ENCODE assay signal across 24 cellular contexts in the genomic region with DNA sequence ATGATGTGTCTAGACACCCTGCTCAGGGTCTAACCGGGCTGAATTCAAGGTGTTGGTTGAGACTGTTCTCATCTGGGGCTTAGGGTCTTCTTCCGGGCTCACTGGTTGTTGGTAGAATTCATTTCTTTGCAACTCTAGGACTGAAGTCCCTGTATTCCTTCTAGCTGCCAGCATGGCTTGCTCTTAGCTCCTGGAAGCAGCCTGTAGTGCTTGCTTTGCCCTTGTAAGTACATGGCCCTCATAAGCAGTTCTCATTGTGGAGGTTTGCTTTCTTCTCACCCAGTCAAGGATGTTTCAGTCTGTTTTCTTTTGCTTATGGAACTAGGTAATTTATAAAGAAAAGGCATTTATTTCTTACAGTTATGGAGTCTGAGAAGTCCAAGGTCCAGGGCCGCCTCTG.
"Had no signal": no experiment of that assay in that cellular context is flagged by ENCODE, and none has a peak within 500 bp of the region (broad histone marks: within the 10 kb centered on the region; RNA-seq: fewer than 3 reads in every experiment).

No MANE protein-coding gene starts in this region.

- H3K27ac ChIP-seq: gastrocnemius medialis, prostate gland, right atrium auricular region, testis, tibial nerve had no signal

- DNase-seq: caudate nucleus; cerebellar nuclear complex; cortex of kidney; effector memory CD8-positive, alpha-beta T cell; erythroblast; gastrocnemius medialis; head of caudate nucleus; kidney; mesendoderm; midbrain; naive thymus-derived CD4-positive, alpha-beta T cell; nucleus accumbens; stimulated activated CD4-positive, alpha-beta T cell treated with anti-CD3 and anti-CD28 coated beads, Interleukin-2, amount 100 ng/mL, for 24 hours; stimulated activated CD4-positive, alpha-beta T cell treated with anti-CD3 and anti-CD28 coated beads, Interleukin-4, amount 100 ng/mL, for 24 hours; stimulated activated naive CD8-positive, alpha-beta T cell treated with anti-CD3 and anti-CD28 coated beads, Interleukin-15, Interleukin-2, amounts not matched to agents 100 U/mL and 50 U/mL, for 24 hours; substantia nigra; testis had no signal

- H3K4me1 ChIP-seq: testis had no signal

- H3K27me3 ChIP-seq: gastrocnemius medialis, right atrium auricular region, testis, tibial nerve had no signal

- ATAC-seq: effector memory CD8-positive, alpha-beta T cell; gastrocnemius medialis; left lobe of liver; naive thymus-derived CD4-positive, alpha-beta T cell; sciatic nerve; stimulated activated memory B cell treated with anti-CD40 and anti-IgM and Interleukin-4, amounts not matched to agents 10 μg/mL and 1 μg/mL and 100 μg/mL, for 72 hours; stimulated activated naive CD8-positive, alpha-beta T cell treated with anti-CD3 and anti-CD28 coated beads, Interleukin-15, Interleukin-2, amounts not matched to agents 100 U/mL and 50 U/mL, for 24 hours had no signal

- H3K36me3 ChIP-seq: gastrocnemius medialis, prostate gland, right atrium auricular region, tibial nerve had no signal

- H3K9me3 ChIP-seq: gastrocnemius medialis, prostate gland, right atrium auricular region, testis, tibial nerve had no signal

- H3K4me3 ChIP-seq: gastrocnemius medialis, prostate gland, right atrium auricular region, smooth muscle cell, testis, tibial nerve had no signal
